10 cellular contexts compared by ENCODE assay signal in genomic region chr9:13513710-13514444, GRCh38.
DNase-seq lines count a peak whose midpoint lies in the region; ATAC-seq and TF ChIP-seq lines count a peak whose summit lies in the region.
"Had no signal": no experiment of that assay in that cellular context is flagged by ENCODE, and none has a peak within 500 bp of the region (broad histone marks: within the 10 kb centered on the region; RNA-seq: fewer than 3 reads in every experiment).

No MANE protein-coding gene starts in this region.

- no peak overlapping the region for H3K4ac ChIP-seq in H9 (ENCODE audit: low read depth, low read length)

- H3K36me3 Mint-ChIP-seq in H9 (ENCODE audit: insufficient read depth in 1 of 3, low read depth in 3 of 3) = no peaks in the 10 kb centered on the region; a peak in 2 of 7 replicates
- no peaks in the 10 kb centered on the region for H3K36me3 Mint-ChIP-seq in glutamatergic neuron (ENCODE audit: unreplicated experiment)
- H3K36me3 Mint-ChIP-seq in T-cell = no peaks in the 10 kb centered on the region

- no peaks in the 10 kb centered on the region for H4K20me1 ChIP-seq in H9 (ENCODE audit: control insufficient read depth, insufficient read depth, insufficient read length)

- no peak overlapping the region for H3K27ac ChIP-seq in H9 (ENCODE audit: insufficient read length, low read depth, low read length)

- H2BK20ac ChIP-seq in H9 (ENCODE audit: low read depth, low read length, poor library complexity, severe bottlenecking) = no peak overlapping the region

- no peak overlapping the region for H3K4me2 ChIP-seq in H9 (ENCODE audit: insufficient read depth, insufficient read length, low read length)

- H3T11ph ChIP-seq in H9 (ENCODE audit: low read length) = no peak overlapping the region

- no peak overlapping the region for H4K91ac ChIP-seq in H9 (ENCODE audit: insufficient read length, low read depth, low read length)

- POLR2A ChIA-PET in GM10248 (lab: Yijun Ruan, JAX) = no interaction called here
- POLR2A ChIA-PET in T-cell (lab: Charles Lee) = no interaction called here

- no peak overlapping the region for H3K23ac ChIP-seq in H9 (ENCODE audit: insufficient read length, low read depth, low read length)

- H3K9me3 Mint-ChIP-seq in H9 (peaks cover 0 to 4% of the 10 kb centered on the region in 2 experiments; a peak in 3 of 5 replicates), glutamatergic neuron (ENCODE audit: unreplicated experiment) (no peaks in the 10 kb centered on the region), T-cell (peaks cover 4 to 9% (median 9%) of the 10 kb centered on the region in 3 donors)

- peak overlapping the region; percentile 61 for H3K14ac ChIP-seq in H9 (ENCODE audit: insufficient read depth, low read length)

- no peak overlapping the region for H3K4me3 Mint-ChIP-seq in H9
- no peak overlapping the region for H3K4me3 Mint-ChIP-seq in glutamatergic neuron (ENCODE audit: unreplicated experiment)
- H3K4me3 Mint-ChIP-seq in T-cell = no peak overlapping the region

- ATAC-seq in T-cell (replicated peaks in 1 of 4) = no peak
- ATAC-seq in HG03432 (IDR thresholded peaks at IDR 0.05; ENCODE audit: unreplicated experiment) = no peak

- peak overlapping the region; percentile 44 for H4K5ac ChIP-seq in H9 (ENCODE audit: insufficient read length, low read depth, low read length)

- no peaks in the 10 kb centered on the region for H3K9me3 ChIP-seq in H9 (ENCODE audit: control insufficient read depth, low read depth, low read length)

- H3K27me3 Mint-ChIP-seq in H9 (ENCODE audit: low read depth) = 0 out of 2 replicates have a peak, but pooled peaks cover 2% of the 10 kb centered on the region
- no peaks in the 10 kb centered on the region for H3K27me3 Mint-ChIP-seq in glutamatergic neuron (ENCODE audit: unreplicated experiment)
- H3K27me3 Mint-ChIP-seq in T-cell = no peaks in the 10 kb centered on the region

- no peak overlapping the region for H4K8ac ChIP-seq in H9 (replicated peaks; ENCODE audit: insufficient read length, low read depth, low read length)

- no peaks in the 10 kb centered on the region for H3K79me1 ChIP-seq in H9 (ENCODE audit: insufficient read depth, low read depth, low read length, poor library complexity, severe bottlenecking)

- TF ChIP-seq CTCF in H9 (conservative IDR thresholded peaks at IDR 0.05) (no peak), glutamatergic neuron (IDR thresholded peaks at IDR 0.05; ENCODE audit: partially characterized antibody, unreplicated experiment) (no peak), GM10248 (IDR thresholded peaks at IDR 0.05; ENCODE audit: control extremely low read depth, extremely low read depth, low read depth, missing control alignments) (no peak)

- H2BK12ac ChIP-seq in H9 (ENCODE audit: insufficient read length, low read depth, low read length) = peak overlapping the region; percentile 59

- 0 out of 2 replicates have a peak, but pooled peaks cover 4% of the 10 kb centered on the region for H3K4me1 ChIP-seq in H9 (ENCODE audit: insufficient read depth, low read length)

- no CpG with 5 or more reads among the region's 16 CpGs for WGBS in H9 (ENCODE audit: extremely low coverage, insufficient read length, low lambda C conversion rate)

- H3K27me3 ChIP-seq in H9 (ENCODE audit: insufficient read depth, low read length) = no peaks in the 10 kb centered on the region

- H3K4me1 Mint-ChIP-seq in H9 (peaks cover 14 to 21% of the 10 kb centered on the region in 2 experiments), glutamatergic neuron (ENCODE audit: low read depth, unreplicated experiment) (peaks cover 14% of the 10 kb centered on the region), T-cell (no peaks in the 10 kb centered on the region)

- H3K56ac ChIP-seq in H9 (ENCODE audit: insufficient read length, low read depth, low read length) = no peak overlapping the region

- H3K9ac ChIP-seq in H9 (ENCODE audit: extremely low read depth, insufficient read length, low read length) = no peak overlapping the region

- H2AFZ ChIP-seq in H9 (ENCODE audit: low read length) = peak overlapping the region; percentile 9

- no peak overlapping the region for H2BK120ac ChIP-seq in H9 (ENCODE audit: low read depth, low read length, poor library complexity, severe bottlenecking)

- no peak overlapping the region for H2AK5ac ChIP-seq in H9 (ENCODE audit: insufficient read length, low read length)

- DNase-seq in H9 = peak; percentile 66
- DNase-seq in SHP77 treated with DMSO at 0.1 percent for 48 hours (lab: John Stamatoyannopoulos, UW) = peak; percentile 32
- DNase-seq in glutamatergic neuron = no peak
- DNase-seq in retina = peak; percentile 64
- no peak for DNase-seq in GM10248 (ENCODE audit: extremely low spot score)
- DNase-seq in T-cell = no peak
- DNase-seq in stimulated activated CD4-positive, alpha-beta T cell treated with anti-CD3 and anti-CD28 coated beads, Interleukin-4, amount 100 ng/mL, for 24 hours = no peak
- DNase-seq: activated naive CD4-positive, alpha-beta T cell treated with anti-CD3 and anti-CD28 coated beads, Interleukin-2, amount 50 U/mL, for 16 hours; kidney had no signal

- peak overlapping the region; percentile 92 for H3K18ac ChIP-seq in H9 (ENCODE audit: insufficient read length, low read depth, low read length)

- CTCF ChIA-PET in GM10248 (lab: Yijun Ruan, JAX) = interaction anchor here (1.5 kb wide), 1 partner anchor 11 kb away, joined by 4 read pairs; no protein-coding TSS in a partner anchor
- CTCF ChIA-PET in T-cell (lab: Charles Lee) = no interaction called here

- H3K79me2 ChIP-seq in H9 (ENCODE audit: insufficient read depth, low read length) = no peaks in the 10 kb centered on the region

- no peaks in the 10 kb centered on the region for H3K23me2 ChIP-seq in H9 (ENCODE audit: insufficient read length, low read depth, low read length, poor library complexity, severe bottlenecking)

- H2BK15ac ChIP-seq in H9 (ENCODE audit: low read depth, low read length) = no peak overlapping the region

- H3K27ac Mint-ChIP-seq in H9 (peak overlapping the region; percentile 69 to 90 (median 75)), glutamatergic neuron (ENCODE audit: unreplicated experiment) (peak overlapping the region; percentile 39), T-cell (no peak overlapping the region)

- H2BK5ac ChIP-seq in H9 (ENCODE audit: insufficient read length, low read length) = no peak overlapping the region

Comparison
In these comparisons a context has a peak if more than half of its experiments do, and no peak if none do; other contexts are left out.
1. DNase-seq: peak in H9 (single experiment), SHP77 treated with DMSO at 0.1 percent for 48 hours (single experiment) and retina (single experiment); none in glutamatergic neuron (single experiment), GM10248 (single experiment), T-cell (0 of 34) and stimulated activated CD4-positive, alpha-beta T cell treated with anti-CD3 and anti-CD28 coated beads, Interleukin-4, amount 100 ng/mL, for 24 hours (single experiment).
2. H3K27ac Mint-ChIP-seq: peak in H9 (3 of 3) and glutamatergic neuron (single experiment); none in T-cell (0 of 2).